ENCODE assay signal across 9 cellular contexts in the genomic region with DNA sequence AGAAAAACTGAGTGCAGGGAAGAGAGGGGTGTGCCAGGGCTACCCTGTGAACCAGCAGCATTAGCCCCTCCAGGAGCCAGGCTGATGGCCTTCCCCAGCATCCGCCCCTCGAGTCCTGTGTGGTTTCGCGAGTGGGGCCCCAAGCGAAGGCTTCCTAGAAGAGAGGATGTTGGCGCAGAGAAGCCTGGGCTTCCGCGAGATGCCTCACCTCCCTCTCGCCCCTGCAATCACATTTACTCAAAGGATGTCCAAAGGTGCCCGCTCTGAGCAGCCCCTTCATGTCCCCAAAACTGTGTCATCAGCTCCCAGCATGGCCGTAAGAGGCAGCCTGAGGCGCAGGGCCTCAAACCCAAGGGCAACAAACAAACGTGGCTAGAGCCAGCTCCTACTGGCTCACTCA.
DNase-seq lines count a peak whose midpoint lies in the region; ATAC-seq and TF ChIP-seq lines count a peak whose summit lies in the region.
"Had no signal": no experiment of that assay in that cellular context is flagged by ENCODE, and none has a peak within 500 bp of the region (broad histone marks: within the 10 kb centered on the region; RNA-seq: fewer than 3 reads in every experiment).

No MANE protein-coding gene starts in this region.

- peak; percentile 44 for ATAC-seq in naive thymus-derived CD4-positive, alpha-beta T cell
- no peak for ATAC-seq in stimulated activated naive B cell treated with anti-CD40 and anti-IgM and Interleukin-4, amounts not matched to agents 10 μg/mL and 1 μg/mL and 100 μg/mL, for 72 hours (replicated peaks)

- peak overlapping the region; percentile 51 for H3K4me3 Mint-ChIP-seq in activated T-helper 2 cell treated with anti-CD3 and anti-CD28 coated beads, Interferon-gamma antibody, Interleukin-2, Interleukin-4, amounts not matched to agents 10 μg/mL and 5 μg/mL and 100 μg/mL, durations not matched to agents 14 hours and 24 hours and 36 hours (ENCODE audit: low read depth)
- peak overlapping the region in 9 of 10 donors; percentile 9 to 76 (median 62) for H3K4me3 Mint-ChIP-seq in naive thymus-derived CD4-positive, alpha-beta T cell
- peak overlapping the region; percentile 29 to 54 for H3K4me3 Mint-ChIP-seq in stimulated activated naive B cell treated with anti-CD40 and anti-IgM and Interleukin-4, amounts not matched to agents 10 μg/mL and 1 μg/mL and 100 μg/mL, for 72 hours

- no peaks in the 10 kb centered on the region for H3K27me3 ChIP-seq in naive thymus-derived CD4-positive, alpha-beta T cell (ENCODE audit: control insufficient read depth in 2 of 2, insufficient read depth in 2 of 2, low read length in 2 of 2)
- H3K27me3 ChIP-seq in thyroid gland = no peaks in the 10 kb centered on the region

- CTCF ChIA-PET in naive thymus-derived CD4-positive, alpha-beta T cell (lab: Charles Lee) = interaction anchor here (0.8 kb wide), 1 partner anchor 11 kb away, joined by 3 read pairs; no protein-coding TSS in a partner anchor

- H3K36me3 ChIP-seq in naive thymus-derived CD4-positive, alpha-beta T cell (ENCODE audit: control insufficient read depth in 2 of 3, insufficient read depth in 3 of 3, low read length in 3 of 3) = no peaks in the 10 kb centered on the region
- H3K36me3 ChIP-seq in thyroid gland = no peaks in the 10 kb centered on the region

- POLR2A ChIA-PET in naive thymus-derived CD4-positive, alpha-beta T cell (lab: Charles Lee) = interaction anchor here (0.5 kb wide), 1 partner anchor 107 kb away, joined by 3 read pairs; no protein-coding TSS in a partner anchor

- peaks cover 51% of the 10 kb centered on the region for H3K36me3 Mint-ChIP-seq in activated T-helper 2 cell treated with anti-CD3 and anti-CD28 coated beads, Interferon-gamma antibody, Interleukin-2, Interleukin-4, amounts not matched to agents 10 μg/mL and 5 μg/mL and 100 μg/mL, durations not matched to agents 14 hours and 24 hours and 36 hours (ENCODE audit: low read depth)
- H3K36me3 Mint-ChIP-seq in naive thymus-derived CD4-positive, alpha-beta T cell = peaks cover 0 to 49% (median 0%) of the 10 kb centered on the region in 5 donors
- H3K36me3 Mint-ChIP-seq in stimulated activated naive B cell treated with anti-CD40 and anti-IgM and Interleukin-4, amounts not matched to agents 10 μg/mL and 1 μg/mL and 100 μg/mL, for 72 hours = peaks cover 25 to 45% of the 10 kb centered on the region in 2 donors

- peaks cover 47 to 86% of the 10 kb centered on the region in 2 donors for H3K4me1 ChIP-seq in naive thymus-derived CD4-positive, alpha-beta T cell (ENCODE audit: control insufficient read depth in 2 of 2, insufficient read depth in 2 of 2, low read length in 2 of 2)
- H3K4me1 ChIP-seq in thyroid gland = no peaks in the 10 kb centered on the region

- peak; percentile 55 for DNase-seq in UCSD-AML1 (lab: John Stamatoyannopoulos, UW; ENCODE audit: unreplicated experiment)
- DNase-seq in activated T-helper 2 cell treated with anti-CD3 and anti-CD28 coated beads, Interferon-gamma antibody, Interleukin-2, Interleukin-4, amounts not matched to agents 10 μg/mL and 5 μg/mL and 100 μg/mL, durations not matched to agents 14 hours and 24 hours and 36 hours (ENCODE audit: low spot score) = peak; percentile 18
- peak in 2 of 9 donors; percentile 11 to 49 for DNase-seq in naive thymus-derived CD4-positive, alpha-beta T cell
- no peak for DNase-seq in stimulated activated naive B cell treated with anti-CD40 and anti-IgM and Interleukin-4, amounts not matched to agents 10 μg/mL and 1 μg/mL and 100 μg/mL, for 72 hours
- DNase-seq in Ammon's horn (ENCODE audit: low spot score) = no peak
- DNase-seq in NCI-H82 (lab: John Stamatoyannopoulos, UW) = no peak
- DNase-seq in cerebellar nuclear complex (lab: John Stamatoyannopoulos, UW) = no peak
- DNase-seq in thyroid gland = no peak
- DNase-seq: WERI-Rb-1 had no signal

- no peak for TF ChIP-seq POLR2A in thyroid gland (IDR thresholded peaks at IDR 0.05)

- H3K4me1 Mint-ChIP-seq in activated T-helper 2 cell treated with anti-CD3 and anti-CD28 coated beads, Interferon-gamma antibody, Interleukin-2, Interleukin-4, amounts not matched to agents 10 μg/mL and 5 μg/mL and 100 μg/mL, durations not matched to agents 14 hours and 24 hours and 36 hours (ENCODE audit: low read depth) = peaks cover 65% of the 10 kb centered on the region
- H3K4me1 Mint-ChIP-seq in naive thymus-derived CD4-positive, alpha-beta T cell = peaks cover 38 to 85% (median 52%) of the 10 kb centered on the region in 7 donors
- H3K4me1 Mint-ChIP-seq in stimulated activated naive B cell treated with anti-CD40 and anti-IgM and Interleukin-4, amounts not matched to agents 10 μg/mL and 1 μg/mL and 100 μg/mL, for 72 hours = peaks cover 62 to 95% of the 10 kb centered on the region in 2 donors

- no peak for TF ChIP-seq CTCF in thyroid gland (IDR thresholded peaks at IDR 0.05)

- H3K4me3 ChIP-seq in naive thymus-derived CD4-positive, alpha-beta T cell (ENCODE audit: low read length) = peak overlapping the region; percentile 31
- no peak overlapping the region for H3K4me3 ChIP-seq in thyroid gland (replicated peaks in 1 of 3)

- 82 to 84% methylated on average over 13 of the region's 13 CpGs for WGBS in thyroid gland, 2 donors

- H3K9me3 Mint-ChIP-seq in activated T-helper 2 cell treated with anti-CD3 and anti-CD28 coated beads, Interferon-gamma antibody, Interleukin-2, Interleukin-4, amounts not matched to agents 10 μg/mL and 5 μg/mL and 100 μg/mL, durations not matched to agents 14 hours and 24 hours and 36 hours = no peaks in the 10 kb centered on the region
- peaks cover 0 to 2% (median 0%) of the 10 kb centered on the region in 11 donors for H3K9me3 Mint-ChIP-seq in naive thymus-derived CD4-positive, alpha-beta T cell
- peaks cover 4 to 6% of the 10 kb centered on the region in 2 donors for H3K9me3 Mint-ChIP-seq in stimulated activated naive B cell treated with anti-CD40 and anti-IgM and Interleukin-4, amounts not matched to agents 10 μg/mL and 1 μg/mL and 100 μg/mL, for 72 hours

- no peaks in the 10 kb centered on the region for H3K9me3 ChIP-seq in naive thymus-derived CD4-positive, alpha-beta T cell (ENCODE audit: control insufficient read depth in 2 of 3, low read length in 3 of 3)
- no peaks in the 10 kb centered on the region for H3K9me3 ChIP-seq in thyroid gland

- intact Hi-C loops in activated T-helper 2 cell treated with anti-CD3 and anti-CD28 coated beads, Interferon-gamma antibody, Interleukin-2, Interleukin-4, amounts not matched to agents 10 μg/mL and 5 μg/mL and 100 μg/mL, durations not matched to agents 14 hours and 24 hours and 36 hours (cut with micrococcal nuclease) = loop anchor here (2.0 to 5.0 kb wide), 2 partner anchors 53 to 106 kb away; no protein-coding TSS in a partner anchor
- intact Hi-C loops in naive thymus-derived CD4-positive, alpha-beta T cell (cut with micrococcal nuclease) = loop anchor here (2.0 to 5.0 kb wide), 4 partner anchors 46 to 191 kb away; a partner anchor contains a TSS
- intact Hi-C loops in thyroid gland (cut with DNase I) = no loop called here

- no peaks in the 10 kb centered on the region for H3K27me3 Mint-ChIP-seq in activated T-helper 2 cell treated with anti-CD3 and anti-CD28 coated beads, Interferon-gamma antibody, Interleukin-2, Interleukin-4, amounts not matched to agents 10 μg/mL and 5 μg/mL and 100 μg/mL, durations not matched to agents 14 hours and 24 hours and 36 hours (ENCODE audit: low read depth)
- no peaks in the 10 kb centered on the region for H3K27me3 Mint-ChIP-seq in naive thymus-derived CD4-positive, alpha-beta T cell
- no peaks in the 10 kb centered on the region for H3K27me3 Mint-ChIP-seq in stimulated activated naive B cell treated with anti-CD40 and anti-IgM and Interleukin-4, amounts not matched to agents 10 μg/mL and 1 μg/mL and 100 μg/mL, for 72 hours

- H3K27ac ChIP-seq in naive thymus-derived CD4-positive, alpha-beta T cell (ENCODE audit: low read depth, low read length) = no peak overlapping the region
- H3K27ac ChIP-seq in thyroid gland = no peak overlapping the region
- H3K27ac ChIP-seq: WERI-Rb-1 had no signal

- peak overlapping the region; percentile 94 for H3K27ac Mint-ChIP-seq in activated T-helper 2 cell treated with anti-CD3 and anti-CD28 coated beads, Interferon-gamma antibody, Interleukin-2, Interleukin-4, amounts not matched to agents 10 μg/mL and 5 μg/mL and 100 μg/mL, durations not matched to agents 14 hours and 24 hours and 36 hours
- peak overlapping the region; percentile 21 to 96 (median 89) for H3K27ac Mint-ChIP-seq in naive thymus-derived CD4-positive, alpha-beta T cell
- H3K27ac Mint-ChIP-seq in stimulated activated naive B cell treated with anti-CD40 and anti-IgM and Interleukin-4, amounts not matched to agents 10 μg/mL and 1 μg/mL and 100 μg/mL, for 72 hours = peak overlapping the region; percentile 48

Comparison
In these comparisons a context has a peak if more than half of its experiments do, and no peak if none do; other contexts are left out.
1. DNase-seq: peak in UCSD-AML1 (single experiment) and activated T-helper 2 cell treated with anti-CD3 and anti-CD28 coated beads, Interferon-gamma antibody, Interleukin-2, Interleukin-4, amounts not matched to agents 10 μg/mL and 5 μg/mL and 100 μg/mL, durations not matched to agents 14 hours and 24 hours and 36 hours (single experiment); none in stimulated activated naive B cell treated with anti-CD40 and anti-IgM and Interleukin-4, amounts not matched to agents 10 μg/mL and 1 μg/mL and 100 μg/mL, for 72 hours (single experiment), Ammon's horn (single experiment), NCI-H82 (single experiment), cerebellar nuclear complex (0 of 2) and thyroid gland (0 of 2).
2. Peak in every context shown above with its lines, with median percentiles within 50 percentile points of each other: H3K27ac Mint-ChIP-seq and H3K4me3 Mint-ChIP-seq.